ENCODE assay signal across 8 cellular contexts in genomic region chr11:78414321-78415051, GRCh38.
DNase-seq lines count a peak whose midpoint lies in the region; ATAC-seq and TF ChIP-seq lines count a peak whose summit lies in the region.

No MANE protein-coding gene starts in this region.

- peak; percentile 58 for TF ChIP-seq CTCF in AG09309 (IDR thresholded peaks at IDR 0.05; ENCODE audit: control insufficient read depth, insufficient read depth, low read depth, low read length, missing control alignments)
- TF ChIP-seq CTCF in GM13977 (IDR thresholded peaks at IDR 0.05; ENCODE audit: extremely low read depth, insufficient read depth, missing control alignments) = peak; percentile 51
- peak; percentile 85 for TF ChIP-seq CTCF in VCaP (conservative IDR thresholded peaks at IDR 0.05)

- no peak for ATAC-seq in stimulated activated naive CD8-positive, alpha-beta T cell treated with anti-CD3 and anti-CD28 coated beads, Interleukin-15, Interleukin-2, amounts not matched to agents 100 U/mL and 50 U/mL, for 24 hours

- H3K4me3 ChIP-seq in AG09309 (ENCODE audit: control insufficient read depth, low read depth, low read length) = no peak overlapping the region

- in situ Hi-C loops in GM13977 (cut with MboI; ENCODE audit: low pct_unique_long_range_greater_than_20kb, low sequenced_read_pairs, unreplicated experiment) = loop anchor here (10.0 kb wide), 1 partner anchor 150 kb away; no protein-coding TSS in a partner anchor

- DNase-seq in AG09309 (ENCODE audit: low read depth) = no peak
- DNase-seq in GM13977 (ENCODE audit: low spot score) = peak; percentile 25
- peak; percentile 15 for DNase-seq in kidney tubule cell (ENCODE audit: low spot score)
- DNase-seq in DMS153 treated with DMSO at 0.1 percent for 48 hours (lab: John Stamatoyannopoulos, UW; ENCODE audit: unreplicated experiment) = no peak
- DNase-seq in NCI-H1417 treated with DMSO at 0.1 percent for 48 hours (lab: John Stamatoyannopoulos, UW) = no peak
- no peak for DNase-seq in stimulated activated naive CD8-positive, alpha-beta T cell treated with anti-CD3 and anti-CD28 coated beads, Interleukin-15, Interleukin-2, amounts not matched to agents 100 U/mL and 50 U/mL, for 24 hours
- DNase-seq in activated T-cell treated with anti-CD3 and anti-CD28 coated beads, Interleukin-2, amount 50 U/mL, for 48 hours = no peak

- no peak overlapping the region for H3K27ac ChIP-seq in VCaP

Comparison
In these comparisons a context has a peak if more than half of its experiments do, and no peak if none do; other contexts are left out.
1. DNase-seq: peak in GM13977 (single experiment) and kidney tubule cell (single experiment); none in AG09309 (single experiment), DMS153 treated with DMSO at 0.1 percent for 48 hours (single experiment), NCI-H1417 treated with DMSO at 0.1 percent for 48 hours (single experiment), stimulated activated naive CD8-positive, alpha-beta T cell treated with anti-CD3 and anti-CD28 coated beads, Interleukin-15, Interleukin-2, amounts not matched to agents 100 U/mL and 50 U/mL, for 24 hours (single experiment) and activated T-cell treated with anti-CD3 and anti-CD28 coated beads, Interleukin-2, amount 50 U/mL, for 48 hours (0 of 2).
2. Peak in every context shown above with its lines, with median percentiles within 50 percentile points of each other: CTCF ChIP-seq.